In the genomic region with DNA sequence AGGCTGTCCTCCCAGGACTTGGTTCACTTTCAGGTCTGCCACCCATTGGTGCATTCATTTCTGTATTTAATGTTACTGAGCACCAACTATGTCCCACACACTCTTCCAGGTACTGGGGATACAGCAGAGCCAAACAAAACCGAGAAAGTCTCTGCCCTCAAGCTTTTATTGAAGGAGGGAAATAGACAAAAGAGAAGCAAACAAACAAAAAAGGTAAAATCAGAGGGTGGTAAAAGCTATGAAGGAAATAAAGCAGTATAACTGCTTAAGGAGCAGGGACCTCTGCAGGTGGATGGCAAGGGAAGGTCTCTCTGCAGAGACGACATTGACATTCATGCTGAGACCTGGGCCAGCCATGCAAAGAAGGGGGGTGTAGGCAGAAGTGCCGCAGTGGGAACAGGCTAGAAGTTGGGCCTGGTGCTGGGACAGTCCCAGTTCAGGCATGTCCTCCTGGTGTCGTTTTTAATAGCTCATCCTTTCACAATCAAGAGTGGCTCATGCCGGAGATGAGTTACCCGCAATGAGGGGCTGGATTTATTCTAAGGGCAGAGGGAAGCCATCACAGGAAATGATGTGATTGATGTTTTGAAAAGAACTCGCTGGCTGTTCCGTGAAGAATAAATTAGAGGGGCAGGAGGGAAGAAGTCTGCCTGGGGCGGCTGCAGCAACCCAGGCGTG, we compare ENCODE assay signal across 8 cellular contexts.
DNase-seq lines count a peak whose midpoint lies in the region; ATAC-seq and TF ChIP-seq lines count a peak whose summit lies in the region.

No MANE protein-coding gene starts in this region.

- H3K4me1 Mint-ChIP-seq in natural killer cell, result peaks cover 38 to 63% of the 10 kb centered on the region in 2 donors

- H3K9me3 Mint-ChIP-seq in natural killer cell, result no peaks in the 10 kb centered on the region

- H3K4me1 ChIP-seq in thymus (ENCODE audit: control insufficient read depth, insufficient read depth, low read length), result peaks cover 21% of the 10 kb centered on the region

- H3K36me3 ChIP-seq in thymus (ENCODE audit: control insufficient read depth, insufficient read depth), result no peaks in the 10 kb centered on the region

- H3K9me3 ChIP-seq in thymus (ENCODE audit: control insufficient read depth), result no peaks in the 10 kb centered on the region

- WGBS in thymus, result 10% methylated on average over 10 of the region's 10 CpGs

- no peaks in the 10 kb centered on the region for H3K27me3 Mint-ChIP-seq in natural killer cell (ENCODE audit: low read depth in 2 of 2)

- H3K4me3 ChIP-seq in epithelial cell of esophagus (ENCODE audit: low read length) (no peak overlapping the region), thymus (ENCODE audit: low read length) (peak overlapping the region; percentile 54)

- H3K27me3 ChIP-seq in thymus (ENCODE audit: control insufficient read depth, insufficient read depth), result no peaks in the 10 kb centered on the region

- intact Hi-C loops in natural killer cell (cut with micrococcal nuclease), result loop anchor here (1.0 to 2.0 kb wide), 2 partner anchors 25 to 85 kb away; no protein-coding TSS in a partner anchor

- peak overlapping the region; percentile 96 to 98 for H3K27ac Mint-ChIP-seq in natural killer cell

- no peak for TF ChIP-seq CTCF in epithelial cell of esophagus (IDR thresholded peaks at IDR 0.05; ENCODE audit: insufficient read depth, low read depth, low read length, missing control alignments)
- TF ChIP-seq CTCF in natural killer cell (IDR thresholded peaks at IDR 0.05), result no peak

- peak; percentile 27 for ATAC-seq in GM21529 (IDR thresholded peaks at IDR 0.05; ENCODE audit: unreplicated experiment)
- peak; percentile 52 to 66 (median 52) for ATAC-seq in natural killer cell
- ATAC-seq in GM18519 (IDR thresholded peaks at IDR 0.05; ENCODE audit: low FRiP score, unreplicated experiment), result no peak

- no peaks in the 10 kb centered on the region for H3K36me3 Mint-ChIP-seq in natural killer cell

- H3K4me3 Mint-ChIP-seq in natural killer cell, result peak overlapping the region; percentile 88

- peak overlapping the region; percentile 89 for H3K27ac ChIP-seq in thymus (ENCODE audit: low read depth)

- DNase-seq in DMS 273 (lab: John Stamatoyannopoulos, UW; ENCODE audit: unreplicated experiment), result peak; percentile 90
- DNase-seq in NCI-H146 (lab: John Stamatoyannopoulos, UW), result peak; percentile 40
- peak; percentile 61 to 75 for DNase-seq in activated CD4-positive, alpha-beta T cell treated with anti-CD3 and anti-CD28 coated beads, Interleukin-2, amount 50 U/mL, for 48 hours
- DNase-seq in epithelial cell of esophagus (ENCODE audit: low read depth), result peak; percentile 84
- peak; percentile 49 for DNase-seq in natural killer cell

Comparison
In these comparisons a context has a peak if more than half of its experiments do, and no peak if none do; other contexts are left out.
1. DNase-seq: peak in every context shown above with its lines; median percentile 90 in DMS 273; 84 in epithelial cell of esophagus; 68 in activated CD4-positive, alpha-beta T cell treated with anti-CD3 and anti-CD28 coated beads, Interleukin-2, amount 50 U/mL, for 48 hours; 49 in natural killer cell; 40 in NCI-H146.